Comparison of ENCODE assay signal across 8 cellular contexts in genomic region chr22:38923463-38924196, GRCh38. TPM values are rescaled to one million over a fixed set of nuclear protein-coding genes. Genes with fewer than 3 reads are reported as not detected.
DNase-seq lines count a peak whose midpoint lies in the region; ATAC-seq lines count a peak whose summit lies in the region.

No MANE protein-coding gene starts in this region.

- H3K27me3 ChIP-seq in adipocyte (replicated peaks; ENCODE audit: control insufficient read depth, insufficient read depth, low read length) (peaks cover 7% of the 10 kb centered on the region), rectal smooth muscle tissue (ENCODE audit: control insufficient read depth, insufficient read depth, low read length) (no peaks in the 10 kb centered on the region)

- no peak for ATAC-seq in activated naive CD8-positive, alpha-beta T cell treated with anti-CD3 and anti-CD28 coated beads, Interleukin-2, amount 50 U/mL, for 24 hours
- no peak for ATAC-seq in HG03378 (IDR thresholded peaks at IDR 0.05; ENCODE audit: unreplicated experiment)

- peak overlapping the region; percentile 88 for H3K27ac ChIP-seq in rectal smooth muscle tissue (ENCODE audit: low read depth, low read length)

- no peak overlapping the region for H3K27ac Mint-ChIP-seq in activated naive CD8-positive, alpha-beta T cell treated with anti-CD3 and anti-CD28 coated beads, Interleukin-2, amount 50 U/mL, for 24 hours
- H3K27ac Mint-ChIP-seq in activated naive CD4-positive, alpha-beta T cell treated with anti-CD3 and anti-CD28 coated beads, Interleukin-2, amount 10 ng/mL, durations not matched to agents 7 days and 5 days = no peak overlapping the region

- H3K9ac ChIP-seq in adipocyte (ENCODE audit: low read length) (peak overlapping the region; percentile 50), rectal smooth muscle tissue (ENCODE audit: low read length) (no peak overlapping the region)

- no peaks in the 10 kb centered on the region for H3K36me3 Mint-ChIP-seq in activated naive CD8-positive, alpha-beta T cell treated with anti-CD3 and anti-CD28 coated beads, Interleukin-2, amount 50 U/mL, for 24 hours (ENCODE audit: low read depth)
- no peaks in the 10 kb centered on the region for H3K36me3 Mint-ChIP-seq in activated naive CD4-positive, alpha-beta T cell treated with anti-CD3 and anti-CD28 coated beads, Interleukin-2, amount 10 ng/mL, durations not matched to agents 7 days and 5 days

- no peaks in the 10 kb centered on the region for H3K9me3 Mint-ChIP-seq in activated naive CD8-positive, alpha-beta T cell treated with anti-CD3 and anti-CD28 coated beads, Interleukin-2, amount 50 U/mL, for 24 hours
- H3K9me3 Mint-ChIP-seq in activated naive CD4-positive, alpha-beta T cell treated with anti-CD3 and anti-CD28 coated beads, Interleukin-2, amount 10 ng/mL, durations not matched to agents 7 days and 5 days = no peaks in the 10 kb centered on the region

- no peak overlapping the region for H3K4me3 Mint-ChIP-seq in activated naive CD8-positive, alpha-beta T cell treated with anti-CD3 and anti-CD28 coated beads, Interleukin-2, amount 50 U/mL, for 24 hours
- no peak overlapping the region for H3K4me3 Mint-ChIP-seq in activated naive CD4-positive, alpha-beta T cell treated with anti-CD3 and anti-CD28 coated beads, Interleukin-2, amount 10 ng/mL, durations not matched to agents 7 days and 5 days

- H3K4me1 ChIP-seq in adipocyte (ENCODE audit: control insufficient read depth, insufficient read depth, low read length) = peaks cover 21% of the 10 kb centered on the region
- H3K4me1 ChIP-seq in rectal smooth muscle tissue (ENCODE audit: control insufficient read depth, insufficient read depth, low read length) = peaks cover 19% of the 10 kb centered on the region

- H3K9me3 ChIP-seq in adipocyte (ENCODE audit: control insufficient read depth, low read length) = no peaks in the 10 kb centered on the region

- peaks cover 34% of the 10 kb centered on the region for H3K27me3 Mint-ChIP-seq in activated naive CD8-positive, alpha-beta T cell treated with anti-CD3 and anti-CD28 coated beads, Interleukin-2, amount 50 U/mL, for 24 hours
- peaks cover 53% of the 10 kb centered on the region for H3K27me3 Mint-ChIP-seq in activated naive CD4-positive, alpha-beta T cell treated with anti-CD3 and anti-CD28 coated beads, Interleukin-2, amount 10 ng/mL, durations not matched to agents 7 days and 5 days

- H3K4me3 ChIP-seq in adipocyte (ENCODE audit: low read length) (peak overlapping the region; percentile 69), rectal smooth muscle tissue (ENCODE audit: low read length) (peak overlapping the region; percentile 26)

- intact Hi-C loops in cardiac septum (cut with DNase I) = loop anchor here (1.0 to 10.0 kb wide), 3 partner anchors 41 to 139 kb away; partner anchors contain the start of gene CBX6

- DNase-seq in AG08396 (ENCODE audit: low spot score) = peak; percentile 91
- peak; percentile 68 for DNase-seq in NCI-H1048 (lab: John Stamatoyannopoulos, UW)
- peak; percentile 77 for DNase-seq in adipocyte (ENCODE audit: low read depth)
- peak; percentile 92 for DNase-seq in cardiac septum (ENCODE audit: low spot score)
- no peak for DNase-seq in activated naive CD8-positive, alpha-beta T cell treated with anti-CD3 and anti-CD28 coated beads, Interleukin-2, amount 50 U/mL, for 24 hours
- no peak for DNase-seq in activated naive CD4-positive, alpha-beta T cell treated with anti-CD3 and anti-CD28 coated beads, Interleukin-2, amount 10 ng/mL, durations not matched to agents 7 days and 5 days

- H3K36me3 ChIP-seq in adipocyte (ENCODE audit: control insufficient read depth, insufficient read depth, low read length, severe bottlenecking) (no peaks in the 10 kb centered on the region), rectal smooth muscle tissue (ENCODE audit: control insufficient read depth, insufficient read depth, low read length) (no peaks in the 10 kb centered on the region)

- H3K4me1 Mint-ChIP-seq in activated naive CD8-positive, alpha-beta T cell treated with anti-CD3 and anti-CD28 coated beads, Interleukin-2, amount 50 U/mL, for 24 hours = peaks cover 3% of the 10 kb centered on the region
- peaks cover 3% of the 10 kb centered on the region for H3K4me1 Mint-ChIP-seq in activated naive CD4-positive, alpha-beta T cell treated with anti-CD3 and anti-CD28 coated beads, Interleukin-2, amount 10 ng/mL, durations not matched to agents 7 days and 5 days

- CTCF ChIA-PET in activated naive CD4-positive, alpha-beta T cell treated with anti-CD3 and anti-CD28 coated beads, Interleukin-2, amount 10 ng/mL, durations not matched to agents 7 days and 5 days (lab: Charles Lee) = interaction anchor here (1.1 kb wide), 1 partner anchor 79 kb away, joined by 5 read pairs; no protein-coding TSS in a partner anchor

RNA-seq across cellular contexts. Expression of gene APOBEC3A, which starts 33.8 kb away (rescaled TPM):
- total RNA-seq in cardiac septum = 1.7 TPM

RNA-seq across cellular contexts. Expression of gene CBX6, which starts 51.6 kb away (rescaled TPM):
- 60.3 TPM for total RNA-seq in cardiac septum

RNA-seq across cellular contexts. Expression of gene APOBEC3B, which starts 58.5 kb away (rescaled TPM):
- total RNA-seq in cardiac septum = 0.54 TPM

Comparison
In these comparisons a context has a peak if more than half of its experiments do, and no peak if none do; other contexts are left out.
1. DNase-seq: peak in AG08396 (single experiment), NCI-H1048 (single experiment), adipocyte (single experiment) and cardiac septum (single experiment); none in activated naive CD8-positive, alpha-beta T cell treated with anti-CD3 and anti-CD28 coated beads, Interleukin-2, amount 50 U/mL, for 24 hours (single experiment) and activated naive CD4-positive, alpha-beta T cell treated with anti-CD3 and anti-CD28 coated beads, Interleukin-2, amount 10 ng/mL, durations not matched to agents 7 days and 5 days (single experiment).